19 cellular contexts compared by ENCODE assay signal in the genomic region with DNA sequence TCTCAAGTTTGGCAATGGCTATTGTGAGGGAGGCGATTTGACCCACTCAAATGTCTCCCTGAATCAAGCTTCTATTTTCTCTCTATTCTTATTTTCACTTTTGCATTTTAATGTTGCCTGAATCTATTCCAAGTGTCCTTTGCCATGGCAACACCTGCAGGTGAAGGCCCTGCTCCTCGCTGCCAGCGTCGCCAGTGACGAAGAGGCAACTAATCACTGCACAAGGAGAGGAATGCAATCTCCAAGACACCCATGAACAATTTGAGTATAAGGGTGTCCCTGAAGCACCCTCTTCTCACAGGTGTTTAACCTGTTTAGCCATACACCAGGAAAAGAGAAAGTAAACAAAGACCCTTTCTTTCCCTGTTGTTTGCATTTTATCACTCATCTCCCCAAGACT.
DNase-seq lines count a peak whose midpoint lies in the region; ATAC-seq and TF ChIP-seq lines count a peak whose summit lies in the region.
"Had no signal": no experiment of that assay in that cellular context is flagged by ENCODE, and none has a peak within 500 bp of the region (broad histone marks: within the 10 kb centered on the region; RNA-seq: fewer than 3 reads in every experiment).

No MANE protein-coding gene starts in this region.

- H3K27me3 ChIP-seq in Panc1 (ENCODE audit: control insufficient read depth, insufficient read depth, low read length) (no peaks in the 10 kb centered on the region), transverse colon (no peaks in the 10 kb centered on the region)

- DNase-seq in NCI-H1092 treated with DMSO at 0.1 percent for 48 hours (lab: John Stamatoyannopoulos, UW) (peak; percentile 60), NCI-H1092 (lab: John Stamatoyannopoulos, UW) (no peak), NCI-H187 treated with DMSO at 0.1 percent for 48 hours (lab: John Stamatoyannopoulos, UW) (peak; percentile 71), Panc1 (ENCODE audit: low read depth, low spot score) (no peak), substantia nigra (lab: John Stamatoyannopoulos, UW) (peak in 1 of 49 donors; percentile 0), transverse colon (no peak)
- no peak for DNase-seq in stimulated activated CD4-positive, alpha-beta T cell treated with anti-CD3 and anti-CD28 coated beads, Interleukin-4, amount 100 ng/mL, for 4 hours
- DNase-seq: 8988T; activated CD4-positive, alpha-beta T cell treated with anti-CD3 and anti-CD28 coated beads for 48 hours; activated effector memory CD4-positive, alpha-beta T cell treated with Interleukin-2 at 50 U/mL for 16 hours; central memory CD4-positive, alpha-beta T cell; DND-41; stimulated activated CD8-positive, alpha-beta memory T cell treated with anti-CD3 and anti-CD28 coated beads, Interleukin-4, amount 100 ng/mL, for 48 hours had no signal

- POLR2A ChIA-PET in Panc1 (lab: Charles Lee): no interaction called here

- CTCF ChIA-PET in Panc1 (lab: Charles Lee): no interaction called here

- no peak for TF ChIP-seq POLR2A in transverse colon (IDR thresholded peaks at IDR 0.05)

- in situ Hi-C loops in Panc1 (cut with HindIII; ENCODE audit: low pct_unique_long_range_greater_than_20kb, low sequenced_read_pairs) (no loop called here), transverse colon (cut with MboI; ENCODE audit: low pct_ligation_motif_present in 1 of 4, low pct_unique_long_range_greater_than_20kb in 1 of 4, low sequenced_read_pairs in 3 of 4) (no loop called here)

- TF ChIP-seq EP300 in transverse colon (IDR thresholded peaks at IDR 0.05; ENCODE audit: low read depth): no peak

- no peak overlapping the region for H3K4me3 ChIP-seq in Panc1 (ENCODE audit: low read depth in 2 of 2, low read length in 2 of 2)
- no peak overlapping the region for H3K4me3 ChIP-seq in transverse colon
- H3K4me3 ChIP-seq: K562, smooth muscle cell, thoracic aorta had no signal

- H3K36me3 ChIP-seq in Panc1 (ENCODE audit: control insufficient read depth, insufficient read depth, low read length) (no peaks in the 10 kb centered on the region), transverse colon (no peaks in the 10 kb centered on the region)
- H3K36me3 ChIP-seq: thoracic aorta had no signal

- ATAC-seq in Panc1 (no peak), GM18517 (IDR thresholded peaks at IDR 0.05; ENCODE audit: unreplicated experiment) (no peak)
- ATAC-seq: K562 had no signal

- no peaks in the 10 kb centered on the region for H3K9me3 ChIP-seq in Panc1 (ENCODE audit: control insufficient read depth, insufficient read depth, low read depth, low read length)
- no peaks in the 10 kb centered on the region for H3K9me3 ChIP-seq in transverse colon
- H3K9me3 ChIP-seq: thoracic aorta had no signal

- intact Hi-C loops in Panc1 (cut with micrococcal nuclease; ENCODE audit: unreplicated experiment) (no loop called here), transverse colon (cut with DNase I; ENCODE audit: low total_unique reads) (no loop called here)

- H3K27ac ChIP-seq in Panc1 (ENCODE audit: low read length) (peak overlapping the region; percentile 87), substantia nigra (ENCODE audit: low read depth, low read length, poor library complexity, severe bottlenecking) (peak overlapping the region; percentile 66), transverse colon (no peak overlapping the region)
- H3K27ac ChIP-seq: C4-2B, RWPE1, thoracic aorta had no signal

- WGBS in transverse colon (ENCODE audit: low coverage in 1 of 2), 2 donors: 90 to 91% methylated on average over 5 of the region's 5 CpGs

- TF ChIP-seq CTCF in Panc1 (IDR thresholded peaks at IDR 0.05): no peak
- TF ChIP-seq CTCF in transverse colon (IDR thresholded peaks at IDR 0.05): no peak

- H3K4me1 ChIP-seq in Panc1 (ENCODE audit: control insufficient read depth, insufficient read depth, low read length): peaks cover 23% of the 10 kb centered on the region
- H3K4me1 ChIP-seq in transverse colon: peaks cover 0 to 24% (median 11%) of the 10 kb centered on the region in 4 donors

- BruUV-seq in Panc1 (replicated peaks; lab: Mats Ljungman, UMichigan): no TSS peak

Comparison
In these comparisons a context has a peak if more than half of its experiments do, and no peak if none do; other contexts are left out.
1. DNase-seq: peak in NCI-H1092 treated with DMSO at 0.1 percent for 48 hours (single experiment) and NCI-H187 treated with DMSO at 0.1 percent for 48 hours (single experiment); none in NCI-H1092 (single experiment), Panc1 (single experiment), transverse colon (single experiment) and stimulated activated CD4-positive, alpha-beta T cell treated with anti-CD3 and anti-CD28 coated beads, Interleukin-4, amount 100 ng/mL, for 4 hours (0 of 2).
2. H3K27ac ChIP-seq: peak in Panc1 (single experiment) and substantia nigra (single experiment); none in transverse colon (0 of 4).